8 cellular contexts compared by ENCODE assay signal in the genomic region with DNA sequence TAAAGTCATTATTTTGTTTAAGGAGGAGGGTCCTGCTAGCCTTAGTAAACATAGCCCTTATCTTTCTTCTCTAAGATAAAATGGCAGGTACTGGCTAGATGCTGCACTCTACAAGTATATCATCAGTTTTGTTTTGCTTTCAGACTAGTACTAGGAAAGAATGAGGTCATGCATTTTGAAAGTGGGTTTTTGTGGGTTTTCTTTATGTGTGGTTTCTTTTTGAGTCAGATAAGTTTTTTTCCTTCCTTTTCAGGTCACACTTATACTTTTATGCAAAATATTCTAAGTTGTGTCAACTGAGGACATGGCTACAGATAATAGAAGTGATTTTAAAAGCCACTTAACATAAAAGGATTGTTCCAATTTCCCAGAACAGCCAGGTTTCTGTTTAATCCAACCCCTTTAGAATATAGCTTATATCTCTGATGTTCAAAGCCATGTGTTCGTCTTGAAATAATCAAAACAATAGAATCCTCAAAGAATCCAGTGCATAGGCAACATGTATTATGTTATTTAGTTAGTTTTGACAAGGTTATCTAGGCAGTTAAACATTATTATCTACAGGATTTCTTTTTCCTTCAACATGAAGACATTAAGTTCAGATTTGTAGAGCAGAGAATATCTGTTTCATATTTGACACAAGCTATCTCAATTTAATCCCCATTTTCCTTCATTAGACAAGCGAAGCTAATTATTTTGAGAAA.
DNase-seq lines count a peak whose midpoint lies in the region; ATAC-seq and TF ChIP-seq lines count a peak whose summit lies in the region.

No MANE protein-coding gene starts in this region.

- POLR2A ChIA-PET in HEK293T (lab: Yijun Ruan, JAX), result no interaction called here

- no peak overlapping the region for H2AFZ ChIP-seq in neural progenitor cell (replicated peaks)

- ATAC-seq in GM19328 (IDR thresholded peaks at IDR 0.05; ENCODE audit: unreplicated experiment), result peak; percentile 94
- ATAC-seq in HG03135 (IDR thresholded peaks at IDR 0.05; ENCODE audit: unreplicated experiment), result peak; percentile 99
- ATAC-seq in aorta (ENCODE audit: low FRiP score), result no peak

- H3F3A ChIP-seq in neural progenitor cell (ENCODE audit: low read depth), result no peaks in the 10 kb centered on the region

- no peaks in the 10 kb centered on the region for H3K9me3 ChIP-seq in aorta (ENCODE audit: control insufficient read depth, low read length)
- H3K9me3 ChIP-seq in neural progenitor cell (ENCODE audit: low read depth), result no peaks in the 10 kb centered on the region

- WGBS in aorta, 2 donors, result 59% methylated on average over 2 of the region's 2 CpGs

- H3K36me3 ChIP-seq in aorta (ENCODE audit: control insufficient read depth in 1 of 2, insufficient read depth in 2 of 2, low read length in 1 of 2), result no peaks in the 10 kb centered on the region
- H3K36me3 ChIP-seq in neural progenitor cell, result no peaks in the 10 kb centered on the region

- no peaks in the 10 kb centered on the region for H3K9me3 Mint-ChIP-seq in neural progenitor cell

- CTCF ChIA-PET in HEK293T (lab: Yijun Ruan, JAX), result interaction anchor here (1.5 kb wide), 1 partner anchor 174 kb away, joined by 3 read pairs; no protein-coding TSS in a partner anchor

- H3K4me3 ChIP-seq in AG10803 (ENCODE audit: low read length), result no peak overlapping the region
- H3K4me3 ChIP-seq in astrocyte of the cerebellum (ENCODE audit: low read depth, low read length), result no peak overlapping the region
- H3K4me3 ChIP-seq in aorta (ENCODE audit: low read length in 2 of 2), result no peak overlapping the region
- H3K4me3 ChIP-seq in neural progenitor cell, result no peak overlapping the region

- H3K27me3 Mint-ChIP-seq in neural progenitor cell (ENCODE audit: insufficient read depth, low read depth), result no peaks in the 10 kb centered on the region

- DNase-seq in AG10803 (ENCODE audit: low read depth), result peak; percentile 58
- DNase-seq in astrocyte of the cerebellum (ENCODE audit: low read depth), result peak; percentile 77
- no peak for DNase-seq in DMS153 treated with DMSO at 0.1 percent for 48 hours (lab: John Stamatoyannopoulos, UW; ENCODE audit: unreplicated experiment)
- no peak for DNase-seq in HEK293T (ENCODE audit: extremely low spot score)
- no peak for DNase-seq in aorta
- DNase-seq in neural progenitor cell (ENCODE audit: low spot score), result no peak

- no peak overlapping the region for H3K27ac ChIP-seq in aorta (ENCODE audit: low read depth in 1 of 2, low read length in 2 of 2)
- no peak overlapping the region for H3K27ac ChIP-seq in neural progenitor cell

- intact Hi-C loops in aorta (cut with DNase I), result no loop called here

- no peak overlapping the region for H3K4me2 ChIP-seq in neural progenitor cell

- H4K20me1 ChIP-seq in neural progenitor cell (ENCODE audit: low read depth), result no peaks in the 10 kb centered on the region

- no peaks in the 10 kb centered on the region for H3K36me3 Mint-ChIP-seq in neural progenitor cell

- no peak overlapping the region for H3K27ac Mint-ChIP-seq in neural progenitor cell

- H3K9ac ChIP-seq in neural progenitor cell, result no peak overlapping the region

- in situ Hi-C loops in astrocyte of the cerebellum (cut with HindIII; ENCODE audit: low sequenced_read_pairs), result no loop called here

- H3K4me1 Mint-ChIP-seq in neural progenitor cell, result peaks cover 10% of the 10 kb centered on the region

- H3K79me2 ChIP-seq in neural progenitor cell (ENCODE audit: low read depth), result no peaks in the 10 kb centered on the region

- H3K27me3 ChIP-seq in aorta (ENCODE audit: control insufficient read depth in 1 of 2, insufficient read depth in 2 of 2, low read length in 1 of 2) (no peaks in the 10 kb centered on the region), neural progenitor cell (no peaks in the 10 kb centered on the region)

- no peak for TF ChIP-seq CTCF in AG10803 (conservative IDR thresholded peaks at IDR 0.05; ENCODE audit: low read length)
- TF ChIP-seq CTCF in astrocyte of the cerebellum (IDR thresholded peaks at IDR 0.05; ENCODE audit: low read depth, low read length, missing control alignments), result no peak
- no peak for TF ChIP-seq CTCF in neural progenitor cell (IDR thresholded peaks at IDR 0.05)

- no peak overlapping the region for H3K4me3 Mint-ChIP-seq in neural progenitor cell

- peaks cover 2 to 6% of the 10 kb centered on the region in 2 donors for H3K4me1 ChIP-seq in aorta (ENCODE audit: control insufficient read depth in 1 of 2, insufficient read depth in 2 of 2, low read length in 2 of 2)
- H3K4me1 ChIP-seq in neural progenitor cell, result no peaks in the 10 kb centered on the region

TF ChIP-seq in HEK293T, 16 proteins besides CTCF, POLR2A, EP300 and RAD21:
- TF ChIP-seq ELF4 (IDR thresholded peaks at IDR 0.05) (no peak), FOXK2 (IDR thresholded peaks at IDR 0.05) (no peak), TARDBP (IDR thresholded peaks at IDR 0.05) (no peak), L3MBTL2 (conservative IDR thresholded peaks at IDR 0.05) (no peak), FOXA1 (IDR thresholded peaks at IDR 0.05) (no peak), BHLHE40 (IDR thresholded peaks at IDR 0.05; ENCODE audit: borderline replicate concordance) (no peak), SP1 (IDR thresholded peaks at IDR 0.05) (no peak)

Comparison
In these comparisons a context has a peak if more than half of its experiments do, and no peak if none do; other contexts are left out.
1. DNase-seq: peak in AG10803 (single experiment) and astrocyte of the cerebellum (single experiment); none in DMS153 treated with DMSO at 0.1 percent for 48 hours (single experiment), HEK293T (single experiment), aorta (0 of 2) and neural progenitor cell (single experiment).